ENCODE assay signal across 8 cellular contexts in the genomic region with DNA sequence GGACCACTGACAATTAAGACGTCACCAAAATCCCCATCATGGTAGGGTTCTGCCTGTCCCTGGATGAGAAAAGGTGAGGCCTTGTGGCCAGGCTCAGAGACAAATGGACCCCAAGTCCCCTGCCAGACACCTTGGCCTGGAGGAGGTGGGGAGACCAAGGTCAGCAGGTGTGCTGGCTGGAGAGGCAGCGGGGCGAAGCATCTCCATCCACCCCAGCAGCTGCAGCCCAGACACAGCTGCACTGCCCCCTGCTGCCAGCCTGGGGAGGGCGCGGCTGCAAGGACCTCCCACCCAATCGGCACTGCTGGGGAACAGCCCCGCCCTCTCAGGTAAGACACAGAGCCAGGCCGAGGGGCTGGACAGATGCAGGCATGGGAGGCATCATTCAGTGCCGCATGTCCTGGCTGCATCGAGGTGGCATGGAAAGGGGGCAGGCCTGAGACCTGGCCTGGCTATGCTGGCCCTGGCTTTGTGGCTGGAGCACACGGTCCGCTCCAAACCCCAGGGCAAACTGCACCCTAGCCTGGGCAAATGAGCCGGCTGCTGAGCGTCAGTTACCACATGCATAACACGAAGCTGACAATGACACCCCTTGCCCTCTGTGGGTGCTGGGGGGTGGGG. TPM values are rescaled to one million over a fixed set of nuclear protein-coding genes. Genes with fewer than 3 reads are reported as not detected.
DNase-seq lines count a peak whose midpoint lies in the region; ATAC-seq, FAIRE-seq and TF ChIP-seq lines count a peak whose summit lies in the region.

No MANE protein-coding gene starts in this region.

- POLR2A ChIA-PET in SK-N-SH (lab: Yijun Ruan, JAX) (no interaction called here), PC-9 (lab: Charles Lee; ENCODE audit: unreplicated experiment) (no interaction called here), HepG2 (lab: Yijun Ruan, JAX) (interaction anchor here (1.0 to 1.6 kb wide), 3 partner anchors 8 to 26 kb away, joined by 3 to 5 read pairs (median 4); no protein-coding TSS in a partner anchor)

- H3K4me2 ChIP-seq in SK-N-SH, result no peak overlapping the region
- H3K4me2 ChIP-seq in PC-9, result no peak overlapping the region
- no peak overlapping the region for H3K4me2 ChIP-seq in HepG2 (ENCODE audit: low read depth, low read length)

- TF ChIP-seq EP300 in SK-N-SH (IDR thresholded peaks at IDR 0.05; ENCODE audit: borderline replicate concordance in 1 of 2, low read depth in 1 of 2, low read length in 1 of 2) (no peak), HepG2 (IDR thresholded peaks at IDR 0.05; ENCODE audit: low read depth in 2 of 2, low read length in 2 of 2) (no peak), HepG2 (CRISPR knock-in tag; IDR thresholded peaks at IDR 0.05; ENCODE audit: borderline replicate concordance) (no peak), gastroesophageal sphincter (IDR thresholded peaks at IDR 0.05) (no peak)

- peak; percentile 63 for FAIRE-seq in HepG2 (lab: Jason Lieb, UNC)

- H3K9ac ChIP-seq in SK-N-SH, result no peak overlapping the region
- no peak overlapping the region for H3K9ac ChIP-seq in HepG2 (ENCODE audit: insufficient read depth, low read depth, low read length)

- intact Hi-C loops in PC-9 (cut with micrococcal nuclease; ENCODE audit: unreplicated experiment), result no loop called here
- intact Hi-C loops in HepG2 (cut with micrococcal nuclease; ENCODE audit: unreplicated experiment), result no loop called here

- in situ Hi-C loops in HepG2 (cut with HindIII; ENCODE audit: extremely low pct_ligation_motif_present, low pct_unique_long_range_greater_than_20kb), result no loop called here

- H3K27ac ChIP-seq in SK-N-SH (ENCODE audit: low read depth in 2 of 2, low read length in 1 of 2) (no peak overlapping the region; a peak in 1 of 4 replicates), PC-9 (no peak overlapping the region), HepG2 (ENCODE audit: extremely low read length, insufficient read depth, low read length) (no peak overlapping the region), gastroesophageal sphincter (no peak overlapping the region)

- CTCF ChIA-PET in SK-N-SH (lab: Yijun Ruan, JAX) (interaction anchor here (0.5 to 6.0 kb wide), 21 partner anchors 8 to 424 kb away, joined by 3 to 35 read pairs (median 4); partner anchors contain the start of genes CARD10 and MFNG), PC-9 (lab: Charles Lee) (interaction anchor here (1.2 kb wide), 1 partner anchor 26 kb away, joined by 6 read pairs; no protein-coding TSS in a partner anchor), HepG2 (lab: Yijun Ruan, JAX; ENCODE audit: low intra/inter-chr PET ratio, low total read pairs) (interaction anchor here (2.0 kb wide), 1 partner anchor 26 kb away, joined by 18 read pairs; no protein-coding TSS in a partner anchor)

- H4K20me1 ChIP-seq in SK-N-SH (ENCODE audit: insufficient read depth) (no peaks in the 10 kb centered on the region), PC-9 (ENCODE audit: insufficient read depth) (no peaks in the 10 kb centered on the region), HepG2 (ENCODE audit: insufficient read depth, low read length) (no peaks in the 10 kb centered on the region)

- peaks cover 21% of the 10 kb centered on the region for H3F3A ChIP-seq in SK-N-SH (replicated peaks; ENCODE audit: insufficient read depth)
- H3F3A ChIP-seq in PC-9 (ENCODE audit: insufficient read depth, low read depth), result peaks cover 35% of the 10 kb centered on the region

- H2AFZ ChIP-seq in SK-N-SH (ENCODE audit: low read depth), result no peak overlapping the region
- H2AFZ ChIP-seq in PC-9, result no peak overlapping the region
- H2AFZ ChIP-seq in HepG2 (ENCODE audit: low read length), result no peak overlapping the region

- H3K4me1 ChIP-seq in SK-N-SH (ENCODE audit: control insufficient read depth in 1 of 2, insufficient read depth in 2 of 2, low read depth in 1 of 2, low read length in 1 of 2) (peaks cover 16 to 53% of the 10 kb centered on the region in 2 experiments), PC-9 (replicated peaks; ENCODE audit: insufficient read depth) (peaks cover 30% of the 10 kb centered on the region), HepG2 (ENCODE audit: insufficient read depth, low read length) (peaks cover 45% of the 10 kb centered on the region), gastroesophageal sphincter (peaks cover 0 to 34% (median 0%) of the 10 kb centered on the region in 3 donors)

- WGBS in SK-N-SH (ENCODE audit: low lambda C conversion rate), result 93% methylated on average over 10 of the region's 15 CpGs
- WGBS in HepG2 (ENCODE audit: low lambda C conversion rate), result 70% methylated on average over 7 of the region's 15 CpGs
- 33 to 57% methylated on average over 1 to 5 of the region's 15 CpGs for WGBS in gastroesophageal sphincter (ENCODE audit: low coverage in 1 of 2), 2 donors

- H3K36me3 ChIP-seq in SK-N-SH (replicated peaks in 1 of 2; ENCODE audit: control insufficient read depth in 1 of 2, insufficient read depth in 2 of 2, low read length in 1 of 2) (no peaks in the 10 kb centered on the region), PC-9 (ENCODE audit: low read depth) (no peaks in the 10 kb centered on the region), HepG2 (replicated peaks in 1 of 2; ENCODE audit: control insufficient read depth in 1 of 2, insufficient read depth in 2 of 2, low read length in 2 of 2) (peaks cover 31 to 65% of the 10 kb centered on the region in 2 experiments), gastroesophageal sphincter (peaks cover 0 to 23% of the 10 kb centered on the region in 2 donors)

- no peaks in the 10 kb centered on the region for H3K79me2 ChIP-seq in SK-N-SH (ENCODE audit: insufficient read depth)
- no peaks in the 10 kb centered on the region for H3K79me2 ChIP-seq in PC-9 (ENCODE audit: low read depth)
- peaks cover 9% of the 10 kb centered on the region for H3K79me2 ChIP-seq in HepG2 (ENCODE audit: insufficient read depth, low read length)

- ATAC-seq in SK-N-SH treated with all-trans-retinoic acid at 6 μM for 48 hours (no peak), HepG2 (peak; percentile 14; the same call in 2 of the 3 replicates), gastroesophageal sphincter (no peak)

- H3K9me2 ChIP-seq in SK-N-SH (no peaks in the 10 kb centered on the region), PC-9 (ENCODE audit: insufficient read depth) (no peaks in the 10 kb centered on the region)

- TF ChIP-seq RAD21 in SK-N-SH (IDR thresholded peaks at IDR 0.05; ENCODE audit: low read length) (peak; percentile 54), HepG2 (CRISPR knock-in tag; IDR thresholded peaks at IDR 0.05) (peak; percentile 90)

- TF ChIP-seq POLR2A in HepG2 (IDR thresholded peaks at IDR 0.05; ENCODE audit: insufficient read depth in 1 of 2, low read depth in 2 of 2, low read length in 2 of 2) (no peak), gastroesophageal sphincter (IDR thresholded peaks at IDR 0.05) (no peak)

- H3K27me3 ChIP-seq in SK-N-SH (ENCODE audit: insufficient read depth) (no peaks in the 10 kb centered on the region), PC-9 (ENCODE audit: insufficient read depth, low read depth) (no peaks in the 10 kb centered on the region), HepG2 (ENCODE audit: control insufficient read depth in 1 of 2, insufficient read depth in 2 of 2, low read length in 2 of 2) (no peaks in the 10 kb centered on the region), gastroesophageal sphincter (peaks cover 88% of the 10 kb centered on the region)

- DNase-seq in SK-N-SH, result peak; percentile 90
- no peak for DNase-seq in PC-9
- peak; percentile 40 for DNase-seq in activated gamma-delta T cell (lab: John Stamatoyannopoulos, UW)
- DNase-seq in HepG2 (ENCODE audit: low spot score), result peak; percentile 50
- peak; percentile 41 to 55 for DNase-seq in stimulated activated CD8-positive, alpha-beta memory T cell treated with anti-CD3 and anti-CD28 coated beads, Interleukin-7, amount 100 ng/mL, for 48 hours (ENCODE audit: extremely low read depth in 1 of 2, low read depth in 1 of 2)
- DNase-seq in AG20443 (ENCODE audit: low spot score), result no peak

- no TSS peak for BruUV-seq in PC-9 (replicated peaks; lab: Mats Ljungman, UMichigan)
- no TSS peak for BruUV-seq in HepG2 (replicated peaks; lab: Mats Ljungman, UMichigan)

- no peak overlapping the region for H3K4me3 ChIP-seq in SK-N-SH (ENCODE audit: low read depth in 2 of 2, low read length in 1 of 2)
- no peak overlapping the region for H3K4me3 ChIP-seq in PC-9
- H3K4me3 ChIP-seq in HepG2 (replicated peaks in 1 of 3; ENCODE audit: insufficient read depth in 1 of 3, low read depth in 2 of 3, low read length in 3 of 3), result no peak overlapping the region
- no peak overlapping the region for H3K4me3 ChIP-seq in gastroesophageal sphincter

- TF ChIP-seq CTCF in SK-N-SH (IDR thresholded peaks at IDR 0.05) (peak; percentile 40), PC-9 (conservative IDR thresholded peaks at IDR 0.05) (peak; percentile 83), HepG2 (CRISPR knock-in tag; IDR thresholded peaks at IDR 0.05) (peak; percentile 97), gastroesophageal sphincter (IDR thresholded peaks at IDR 0.05) (peak in 1 of 4 experiments; percentile 34)

- no peaks in the 10 kb centered on the region for H3K9me3 ChIP-seq in SK-N-SH
- no peaks in the 10 kb centered on the region for H3K9me3 ChIP-seq in PC-9 (ENCODE audit: insufficient read depth, low read depth)
- no peaks in the 10 kb centered on the region for H3K9me3 ChIP-seq in HepG2 (ENCODE audit: low read length)
- no peaks in the 10 kb centered on the region for H3K9me3 ChIP-seq in gastroesophageal sphincter

RNA-seq across cellular contexts. Expression of gene MFNG, which starts 12.2 kb away (rescaled TPM):
- 0.18 and 0.34 TPM in 2 replicates for polyA plus RNA-seq in SK-N-SH (2012; rRNA removed)
- 0.13 and 0.14 TPM in 2 replicates for polyA plus RNA-seq in SK-N-SH (2012; cell fraction: cytosol; rRNA removed)
- 1.4 and 2.6 TPM in 2 replicates for polyA plus RNA-seq in SK-N-SH (2012; cell fraction: nucleus; rRNA removed)
- total RNA-seq in PC-9 (2021), result 26.0 and 28.1 TPM in 2 replicates
- 1.0 and 1.1 TPM in 2 replicates for total RNA-seq in HepG2 (2016; rRNA removed; fragmentation: Illumina TruSeq; extraction: Trizol)
- total RNA-seq in HepG2 (2016; cell fraction: cytosol; rRNA removed; fragmentation: Illumina TruSeq; extraction: Trizol; ENCODE audit: low read depth), result 0.35 and 1.1 TPM in 2 replicates
- total RNA-seq in HepG2 (2016; cell fraction: insoluble cytoplasmic fraction; rRNA removed; fragmentation: Illumina TruSeq; extraction: Trizol), result 0.55 and 0.80 TPM in 2 replicates
- total RNA-seq in HepG2 (2016; cell fraction: membrane; rRNA removed; fragmentation: Illumina TruSeq; extraction: Trizol), result 1.4 and 1.9 TPM in 2 replicates
- total RNA-seq in HepG2 (2016; cell fraction: nucleus; rRNA removed; fragmentation: Illumina TruSeq; extraction: Trizol), result 0.56 and 1.6 TPM in 2 replicates
- polyA plus RNA-seq in HepG2 (2011; rRNA removed), result 11.7 and 19.8 TPM in 2 replicates
- polyA plus RNA-seq in HepG2 (2011; cell fraction: cytosol; rRNA removed), result 15.3 and 15.7 TPM in 2 replicates
- 37.0 and 46.6 TPM in 2 replicates for polyA plus RNA-seq in HepG2 (2011; cell fraction: nucleus; rRNA removed)
- polyA plus RNA-seq in HepG2 (2012), result 14.5 and 20.0 TPM in 2 replicates
- polyA plus RNA-seq in HepG2 (2016; cell fraction: cytosol; fragmentation: Illumina TruSeq; extraction: Trizol; ENCODE audit: low read depth), result 0.79 and 0.97 TPM in 2 replicates
- 0.81 and 0.93 TPM in 2 replicates for polyA plus RNA-seq in HepG2 (2016; cell fraction: insoluble cytoplasmic fraction; fragmentation: Illumina TruSeq; extraction: Trizol; ENCODE audit: low read depth)
- 1.1 and 1.3 TPM in 2 replicates for polyA plus RNA-seq in HepG2 (2016; cell fraction: membrane; fragmentation: Illumina TruSeq; extraction: Trizol; ENCODE audit: low read depth)
- 1.3 and 4.5 TPM in 2 replicates for polyA plus RNA-seq in HepG2 (2016; cell fraction: nucleus; fragmentation: Illumina TruSeq; extraction: Trizol; ENCODE audit: insufficient read depth, low read depth)
- polyA minus RNA-seq in HepG2 (2011; rRNA and poly(A)+ RNA removed; ENCODE audit: low replicate concordance), result 0.77 and 12.5 TPM in 2 replicates
- polyA minus RNA-seq in HepG2 (2011; cell fraction: cytosol; rRNA and poly(A)+ RNA removed), result 3.2 and 6.1 TPM in 2 replicates
- polyA minus RNA-seq in HepG2 (2011; cell fraction: nucleus; rRNA and poly(A)+ RNA removed), result 6.1 and 9.8 TPM in 2 replicates
- 10 to 100 TPM in 3 of 4 donors, 1 to 10 TPM in 1; 6.4 to 14.6 (median 12.1) TPM for total RNA-seq in gastroesophageal sphincter

RNA-seq across cellular contexts. Expression of gene CARD10, which starts 20.8 kb away (rescaled TPM):
- polyA plus RNA-seq in SK-N-SH (2012; rRNA removed) (13.9 and 14.5 TPM in 2 replicates), HepG2 (2011; rRNA removed) (55.8 and 92.3 TPM in 2 replicates)
- 4.4 and 7.2 TPM in 2 replicates for polyA plus RNA-seq in SK-N-SH (2012; cell fraction: cytosol; rRNA removed)
- 27.9 and 29.5 TPM in 2 replicates for polyA plus RNA-seq in SK-N-SH (2012; cell fraction: nucleus; rRNA removed)
- total RNA-seq in PC-9 (2021) (63.9 and 76.7 TPM in 2 replicates), HepG2 (2016; rRNA removed; fragmentation: Illumina TruSeq; extraction: Trizol) (28.9 and 35.2 TPM in 2 replicates), gastroesophageal sphincter (10 to 100 TPM in 2 of 4 donors, 1 to 10 TPM in 2; 4.0 to 14.0 (median 9.9) TPM)
- 3.9 and 4.1 TPM in 2 replicates for total RNA-seq in HepG2 (2016; cell fraction: cytosol; rRNA removed; fragmentation: Illumina TruSeq; extraction: Trizol; ENCODE audit: low read depth)
- total RNA-seq in HepG2 (2016; cell fraction: insoluble cytoplasmic fraction; rRNA removed; fragmentation: Illumina TruSeq; extraction: Trizol), result 24.8 and 36.0 TPM in 2 replicates
- 11.9 and 12.5 TPM in 2 replicates for total RNA-seq in HepG2 (2016; cell fraction: membrane; rRNA removed; fragmentation: Illumina TruSeq; extraction: Trizol)
- 17.8 and 21.3 TPM in 2 replicates for total RNA-seq in HepG2 (2016; cell fraction: nucleus; rRNA removed; fragmentation: Illumina TruSeq; extraction: Trizol)
- polyA plus RNA-seq in HepG2 (2011; cell fraction: cytosol; rRNA removed), result 52.6 and 75.1 TPM in 2 replicates
- polyA plus RNA-seq in HepG2 (2011; cell fraction: nucleus; rRNA removed), result 203 and 227 TPM in 2 replicates
- 46.8 and 57.2 TPM in 2 replicates for polyA plus RNA-seq in HepG2 (2012)
- 3.0 TPM in 2 replicates for polyA plus RNA-seq in HepG2 (2016; cell fraction: cytosol; fragmentation: Illumina TruSeq; extraction: Trizol; ENCODE audit: low read depth)
- polyA plus RNA-seq in HepG2 (2016; cell fraction: insoluble cytoplasmic fraction; fragmentation: Illumina TruSeq; extraction: Trizol; ENCODE audit: low read depth), result 28.5 and 30.3 TPM in 2 replicates
- polyA plus RNA-seq in HepG2 (2016; cell fraction: membrane; fragmentation: Illumina TruSeq; extraction: Trizol; ENCODE audit: low read depth), result 9.1 and 9.4 TPM in 2 replicates
- polyA plus RNA-seq in HepG2 (2016; cell fraction: nucleus; fragmentation: Illumina TruSeq; extraction: Trizol; ENCODE audit: insufficient read depth, low read depth), result 42.1 and 44.8 TPM in 2 replicates
- 15.9 and 164 TPM in 2 replicates for polyA minus RNA-seq in HepG2 (2011; rRNA and poly(A)+ RNA removed; ENCODE audit: low replicate concordance)
- polyA minus RNA-seq in HepG2 (2011; cell fraction: cytosol; rRNA and poly(A)+ RNA removed), result 61.5 and 72.6 TPM in 2 replicates
- polyA minus RNA-seq in HepG2 (2011; cell fraction: nucleus; rRNA and poly(A)+ RNA removed), result 31.9 and 42.5 TPM in 2 replicates

Comparison
In these comparisons a context has a peak if more than half of its experiments do, and no peak if none do; other contexts are left out.
1. DNase-seq: peak in SK-N-SH (single experiment), activated gamma-delta T cell (single experiment), HepG2 (single experiment) and stimulated activated CD8-positive, alpha-beta memory T cell treated with anti-CD3 and anti-CD28 coated beads, Interleukin-7, amount 100 ng/mL, for 48 hours (2 of 2); none in PC-9 (0 of 2) and AG20443 (single experiment).
2. Of the 25 proteins assayed by ChIP-seq in both HepG2 and SK-N-SH: peak only in HepG2: MAX, RXRA and ZBTB33; only in SK-N-SH: none; in both: CTCF, RAD21 and SMC3; in neither: 19.